ENCODE assay signal across 1 cellular context in the genomic region with DNA sequence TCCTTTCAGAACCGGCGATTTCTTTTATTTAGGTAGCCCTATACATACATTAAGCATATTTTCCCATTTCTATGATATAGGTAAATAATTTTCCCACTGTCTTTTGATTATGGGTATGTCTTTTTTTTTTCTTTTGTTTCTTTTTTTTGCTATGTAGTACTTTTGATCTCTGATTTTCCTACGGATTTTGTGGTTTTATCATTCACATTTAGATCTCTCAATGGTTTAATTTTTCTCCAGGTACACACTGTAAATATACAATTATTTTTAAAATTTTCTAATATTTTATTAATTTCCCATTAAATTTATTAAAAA.
A peak's percentile ranks its signal among the peaks of the same experiment; 100 is the strongest.
TF ChIP-seq lines count a peak whose summit lies in the region.

No MANE protein-coding gene starts in this region.

TF ChIP-seq in HepG2, 621 proteins besides CTCF, POLR2A, EP300 and RAD21 (continued from another document):
- TF ChIP-seq, protein P1, sequence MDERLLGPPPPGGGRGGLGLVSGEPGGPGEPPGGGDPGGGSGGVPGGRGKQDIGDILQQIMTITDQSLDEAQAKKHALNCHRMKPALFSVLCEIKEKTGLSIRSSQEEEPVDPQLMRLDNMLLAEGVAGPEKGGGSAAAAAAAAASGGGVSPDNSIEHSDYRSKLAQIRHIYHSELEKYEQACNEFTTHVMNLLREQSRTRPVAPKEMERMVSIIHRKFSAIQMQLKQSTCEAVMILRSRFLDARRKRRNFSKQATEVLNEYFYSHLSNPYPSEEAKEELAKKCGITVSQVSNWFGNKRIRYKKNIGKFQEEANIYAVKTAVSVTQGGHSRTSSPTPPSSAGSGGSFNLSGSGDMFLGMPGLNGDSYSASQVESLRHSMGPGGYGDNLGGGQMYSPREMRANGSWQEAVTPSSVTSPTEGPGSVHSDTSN (CRISPR knock-in tag; IDR thresholded peaks at IDR 0.05) = 0 out of 2 replicates have a peak, but pooled peaks have one; percentile 3
- TF ChIP-seq ZC3H13 (CRISPR knock-in tag; IDR thresholded peaks at IDR 0.05) (no peak), KAT8 (CRISPR knock-in tag; IDR thresholded peaks at IDR 0.05) (no peak), ZFAT (CRISPR knock-in tag; conservative IDR thresholded peaks at IDR 0.05) (no peak), ZNF431 (CRISPR knock-in tag; IDR thresholded peaks at IDR 0.05; ENCODE audit: borderline replicate concordance, low read depth) (no peak), IKZF5 (CRISPR knock-in tag; IDR thresholded peaks at IDR 0.05) (no peak), ZNF337 (CRISPR knock-in tag; IDR thresholded peaks at IDR 0.05; ENCODE audit: borderline replicate concordance, low read depth) (no peak)
TF ChIP-seq in HepG2: peak in this region for 5.
